ENCODE assay signal across 10 cellular contexts in genomic region chr12:6215120-6215807, GRCh38. TPM values are rescaled to one million over a fixed set of nuclear protein-coding genes. Genes with fewer than 3 reads are reported as not detected.
DNase-seq lines count a peak whose midpoint lies in the region; ATAC-seq and TF ChIP-seq lines count a peak whose summit lies in the region.
"Had no signal": no experiment of that assay in that cellular context is flagged by ENCODE, and none has a peak within 500 bp of the region (broad histone marks: within the 10 kb centered on the region; RNA-seq: fewer than 3 reads in every experiment).

No MANE protein-coding gene starts in this region.

- H3K9me3 Mint-ChIP-seq in activated naive CD4-positive, alpha-beta T cell treated with anti-CD3 and anti-CD28 coated beads for 36 hours: no peaks in the 10 kb centered on the region
- H3K9me3 Mint-ChIP-seq: CD14-positive monocyte had no signal

- H3K14ac ChIP-seq in trophoblast cell (ENCODE audit: low read length): peak overlapping the region; percentile 41

- CTCF ChIA-PET in activated naive CD4-positive, alpha-beta T cell treated with anti-CD3 and anti-CD28 coated beads for 36 hours (lab: Charles Lee): interaction anchor here (0.7 kb wide), 1 partner anchor 20 kb away, joined by 3 read pairs; no protein-coding TSS in a partner anchor

- H3K79me1 ChIP-seq in trophoblast cell (ENCODE audit: low read length): peaks cover 7% of the 10 kb centered on the region

- no peak overlapping the region for H3K27ac Mint-ChIP-seq in activated naive CD4-positive, alpha-beta T cell treated with anti-CD3 and anti-CD28 coated beads for 36 hours

- no peak overlapping the region for H2BK5ac ChIP-seq in trophoblast cell (ENCODE audit: low read depth, low read length, poor library complexity)

- DNase-seq in SJCRH30 (no peak), hepatocyte (ENCODE audit: low spot score) (no peak), trophoblast cell (peak in 1 of 2 donors; percentile 37), cerebellum (ENCODE audit: low spot score) (no peak), NCI-H526 treated with DMSO at 0.1 percent for 48 hours (lab: John Stamatoyannopoulos, UW) (no peak)
- no peak for DNase-seq in activated naive CD4-positive, alpha-beta T cell treated with anti-CD3 and anti-CD28 coated beads for 36 hours
- DNase-seq: activated CD8-positive, alpha-beta memory T cell treated with anti-CD3 and anti-CD28 coated beads, Interleukin-2, amount 50 U/mL, for 48 hours had no signal

- H3K4ac ChIP-seq in trophoblast cell (ENCODE audit: low read depth, low read length): peak overlapping the region; percentile 61

- H3K4me3 ChIP-seq in SJCRH30: no peak overlapping the region
- no peak overlapping the region for H3K4me3 ChIP-seq in hepatocyte
- H3K4me3 ChIP-seq in trophoblast cell (ENCODE audit: low read depth, low read length): no peak overlapping the region

- H3K4me2 ChIP-seq in hepatocyte: no peak overlapping the region
- H3K4me2 ChIP-seq in trophoblast cell (ENCODE audit: low read length): no peak overlapping the region

- TF ChIP-seq CTCF in C4-2B (conservative IDR thresholded peaks at IDR 0.05) (no peak), hepatocyte (IDR thresholded peaks at IDR 0.05; ENCODE audit: poor library complexity) (no peak)

- H3K4me1 ChIP-seq in SJCRH30 (peaks cover 20% of the 10 kb centered on the region), hepatocyte (ENCODE audit: insufficient read depth) (peaks cover 33% of the 10 kb centered on the region), trophoblast cell (ENCODE audit: control insufficient read depth in 1 of 2, insufficient read depth in 2 of 2, low read length in 2 of 2) (peaks cover 42 to 45% of the 10 kb centered on the region in 2 experiments)

- intact Hi-C loops in activated naive CD4-positive, alpha-beta T cell treated with anti-CD3 and anti-CD28 coated beads for 36 hours (cut with micrococcal nuclease): no loop called here

- 0 out of 2 replicates have a peak, but pooled peaks cover 2% of the 10 kb centered on the region for H3K36me3 ChIP-seq in SJCRH30
- no peaks in the 10 kb centered on the region for H3K36me3 ChIP-seq in hepatocyte (replicated peaks; ENCODE audit: insufficient read depth, low read depth)
- peaks cover 21 to 26% of the 10 kb centered on the region in 2 experiments for H3K36me3 ChIP-seq in trophoblast cell (ENCODE audit: control insufficient read depth in 1 of 2, insufficient read depth in 2 of 2, low read length in 2 of 2)

- no peak overlapping the region for H3K23ac ChIP-seq in trophoblast cell (ENCODE audit: low read length)

- H3K9me3 ChIP-seq in SJCRH30 (replicated peaks): no peaks in the 10 kb centered on the region
- H3K9me3 ChIP-seq in hepatocyte (ENCODE audit: low read depth): no peaks in the 10 kb centered on the region
- peaks cover 2% of the 10 kb centered on the region for H3K9me3 ChIP-seq in trophoblast cell (ENCODE audit: insufficient read depth, low read depth, low read length)

- no peaks in the 10 kb centered on the region for H3K36me3 Mint-ChIP-seq in activated naive CD4-positive, alpha-beta T cell treated with anti-CD3 and anti-CD28 coated beads for 36 hours (ENCODE audit: low read depth)
- H3K36me3 Mint-ChIP-seq: CD14-positive monocyte had no signal

- H3K79me2 ChIP-seq in hepatocyte (peaks cover 59% of the 10 kb centered on the region), trophoblast cell (ENCODE audit: control insufficient read depth, insufficient read depth, low read length, poor library complexity) (peaks cover 13% of the 10 kb centered on the region)

- ATAC-seq in HG03280 (IDR thresholded peaks at IDR 0.05; ENCODE audit: unreplicated experiment): no peak

- H2AK5ac ChIP-seq in trophoblast cell (ENCODE audit: low read length): no peak overlapping the region

- no peaks in the 10 kb centered on the region for H3K9me2 ChIP-seq in hepatocyte (replicated peaks; ENCODE audit: insufficient read depth)

- WGBS in hepatocyte (ENCODE audit: low lambda C conversion rate, missing lambda C conversion rate): 71% methylated on average over 10 of the region's 10 CpGs
- no CpG with 5 or more reads among the region's 10 CpGs for WGBS in trophoblast cell (ENCODE audit: extremely low coverage, insufficient coverage, insufficient read length)

- no peak overlapping the region for H2BK120ac ChIP-seq in trophoblast cell (ENCODE audit: insufficient read depth, low read length, poor library complexity)

- H4K12ac ChIP-seq in trophoblast cell (ENCODE audit: low read depth, low read length): no peak overlapping the region

- H2AFZ ChIP-seq in hepatocyte (no peak overlapping the region), trophoblast cell (ENCODE audit: insufficient read depth, low read length, poor library complexity) (no peak overlapping the region)

- H3K27me3 ChIP-seq in SJCRH30 (no peaks in the 10 kb centered on the region), hepatocyte (no peaks in the 10 kb centered on the region), trophoblast cell (ENCODE audit: insufficient read depth, low read length) (no peaks in the 10 kb centered on the region)

- peak overlapping the region; percentile 51 for H2BK12ac ChIP-seq in trophoblast cell (ENCODE audit: low read length)

- H4K91ac ChIP-seq in trophoblast cell (ENCODE audit: low read depth, low read length): no peak overlapping the region

- peak overlapping the region; percentile 0 for H4K8ac ChIP-seq in trophoblast cell (ENCODE audit: low read depth, low read length)

- H3K27me3 Mint-ChIP-seq in activated naive CD4-positive, alpha-beta T cell treated with anti-CD3 and anti-CD28 coated beads for 36 hours (ENCODE audit: low read depth): no peaks in the 10 kb centered on the region

- peak overlapping the region; percentile 49 for H3K18ac ChIP-seq in trophoblast cell (ENCODE audit: low read length)

- H3K4me1 Mint-ChIP-seq in activated naive CD4-positive, alpha-beta T cell treated with anti-CD3 and anti-CD28 coated beads for 36 hours (ENCODE audit: low read depth): peaks cover 7% of the 10 kb centered on the region

- H3K4me3 Mint-ChIP-seq in activated naive CD4-positive, alpha-beta T cell treated with anti-CD3 and anti-CD28 coated beads for 36 hours: no peak overlapping the region
- H3K4me3 Mint-ChIP-seq: CD14-positive monocyte had no signal

- peak overlapping the region; percentile 43 for H3K9ac ChIP-seq in trophoblast cell (ENCODE audit: low read length)

- H4K20me1 ChIP-seq in hepatocyte (ENCODE audit: insufficient read depth, poor library complexity, severe bottlenecking): no peaks in the 10 kb centered on the region

- H3K27ac ChIP-seq in C4-2B: peak overlapping the region; percentile 84
- H3K27ac ChIP-seq in SJCRH30: peak overlapping the region; percentile 36; the same call in 1 of the 2 replicates
- H3K27ac ChIP-seq in hepatocyte: peak overlapping the region; percentile 74
- peak overlapping the region; percentile 31 for H3K27ac ChIP-seq in trophoblast cell (ENCODE audit: low read depth, low read length)

RNA-seq across cellular contexts. Expression of gene CD9, which starts 15.1 kb away (rescaled TPM):
- 220 and 239 TPM in 2 replicates for total RNA-seq in SJCRH30 (2014; rRNA removed; shearing (Covaris generic))
- 117 and 139 TPM in 2 replicates for total RNA-seq in hepatocyte
- polyA plus RNA-seq in hepatocyte: 166 and 188 TPM in 2 replicates
- 675 and 739 TPM in 2 replicates for polyA plus RNA-seq in trophoblast cell (2013)
- 30.5 TPM for total RNA-seq in cerebellum
- total RNA-seq in activated naive CD4-positive, alpha-beta T cell treated with anti-CD3 and anti-CD28 coated beads for 36 hours: 1 to 10 TPM; 3.1 to 3.3 TPM

Comparison
In these comparisons a context has a peak if more than half of its experiments do, and no peak if none do; other contexts are left out.
1. H3K27ac ChIP-seq: peak in every context shown above with its lines; median percentile 84 in C4-2B; 74 in hepatocyte; 36 in SJCRH30; 31 in trophoblast cell.